In the genomic region with DNA sequence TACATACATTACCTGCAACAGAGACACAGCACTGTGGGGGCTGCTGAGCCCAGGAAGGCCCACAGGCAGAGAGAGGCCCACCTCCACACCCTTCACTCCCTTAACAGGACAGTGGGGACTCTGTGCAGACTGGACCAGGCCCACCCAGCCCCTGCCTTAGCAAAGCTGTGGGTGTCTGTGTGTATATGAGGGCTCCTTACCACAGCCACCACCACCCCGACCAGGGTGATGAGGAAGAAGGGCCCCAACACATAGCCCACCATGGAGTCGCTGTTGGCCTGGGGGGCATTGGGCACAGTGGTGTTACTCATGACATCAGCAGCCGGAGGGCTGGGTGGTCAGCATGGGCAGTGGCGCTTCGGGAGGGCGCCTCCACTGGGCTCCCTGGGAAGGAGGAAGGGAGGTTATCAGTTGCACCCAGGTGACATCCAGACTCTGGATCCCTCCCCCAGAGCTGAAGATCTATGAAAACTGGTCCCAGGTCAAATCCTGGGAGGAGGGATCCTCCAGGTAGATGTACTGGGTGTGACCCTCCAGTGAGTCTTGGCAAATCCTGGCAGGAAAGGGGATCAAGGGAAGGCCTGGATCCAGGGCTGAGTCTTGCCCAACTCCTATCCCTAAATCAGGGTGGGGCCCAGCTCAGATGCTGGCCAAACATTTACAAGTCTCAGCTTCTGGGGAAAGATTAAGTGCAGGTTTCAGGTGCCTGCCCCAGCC, we compare ENCODE assay signal across 1 cellular context.
TF ChIP-seq lines count a peak whose summit lies in the region.

No MANE protein-coding gene starts in this region.

TF ChIP-seq in K562, 482 proteins besides CTCF, POLR2A, EP300 and RAD21 (continued from another document):
- TF ChIP-seq MGA (IDR thresholded peaks at IDR 0.05) (no peak), TAF15 (IDR thresholded peaks at IDR 0.05; ENCODE audit: low read depth, low read length) (0 out of 2 replicates have a peak, but pooled peaks have one; percentile 47), GMEB1 (CRISPR knock-in tag; IDR thresholded peaks at IDR 0.05) (0 out of 2 replicates have a peak, but pooled peaks have one; percentile 4), FOSL1 (tag; conservative IDR thresholded peaks at IDR 0.05) (0 out of 2 replicates have a peak, but pooled peaks have one; percentile 6)
